In the genomic region with DNA sequence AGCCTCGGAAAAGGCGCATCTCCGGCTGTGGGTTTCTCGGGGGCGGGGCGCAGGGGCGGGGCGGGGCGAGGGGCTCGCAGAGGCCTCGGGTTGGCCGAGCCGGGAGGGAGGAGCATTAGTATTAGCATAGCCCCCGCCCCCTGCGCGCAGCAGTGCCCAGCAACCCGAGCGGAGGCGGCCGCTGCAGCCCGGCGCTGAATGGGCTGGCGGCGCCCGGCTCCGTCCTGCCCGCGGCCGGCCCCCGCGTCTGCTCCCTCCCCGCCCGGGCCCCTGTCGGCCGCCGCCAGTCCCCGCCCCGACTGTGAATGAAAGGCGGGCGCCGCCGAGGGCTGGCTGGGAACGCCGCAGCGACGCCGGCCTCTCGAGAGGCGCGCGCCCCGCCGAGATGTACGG, we compare ENCODE assay signal across 8 cellular contexts. TPM values are rescaled to one million over a fixed set of nuclear protein-coding genes. Genes with fewer than 3 reads are reported as not detected.
DNase-seq lines count a peak whose midpoint lies in the region; ATAC-seq and TF ChIP-seq lines count a peak whose summit lies in the region.

A gene with protein sequence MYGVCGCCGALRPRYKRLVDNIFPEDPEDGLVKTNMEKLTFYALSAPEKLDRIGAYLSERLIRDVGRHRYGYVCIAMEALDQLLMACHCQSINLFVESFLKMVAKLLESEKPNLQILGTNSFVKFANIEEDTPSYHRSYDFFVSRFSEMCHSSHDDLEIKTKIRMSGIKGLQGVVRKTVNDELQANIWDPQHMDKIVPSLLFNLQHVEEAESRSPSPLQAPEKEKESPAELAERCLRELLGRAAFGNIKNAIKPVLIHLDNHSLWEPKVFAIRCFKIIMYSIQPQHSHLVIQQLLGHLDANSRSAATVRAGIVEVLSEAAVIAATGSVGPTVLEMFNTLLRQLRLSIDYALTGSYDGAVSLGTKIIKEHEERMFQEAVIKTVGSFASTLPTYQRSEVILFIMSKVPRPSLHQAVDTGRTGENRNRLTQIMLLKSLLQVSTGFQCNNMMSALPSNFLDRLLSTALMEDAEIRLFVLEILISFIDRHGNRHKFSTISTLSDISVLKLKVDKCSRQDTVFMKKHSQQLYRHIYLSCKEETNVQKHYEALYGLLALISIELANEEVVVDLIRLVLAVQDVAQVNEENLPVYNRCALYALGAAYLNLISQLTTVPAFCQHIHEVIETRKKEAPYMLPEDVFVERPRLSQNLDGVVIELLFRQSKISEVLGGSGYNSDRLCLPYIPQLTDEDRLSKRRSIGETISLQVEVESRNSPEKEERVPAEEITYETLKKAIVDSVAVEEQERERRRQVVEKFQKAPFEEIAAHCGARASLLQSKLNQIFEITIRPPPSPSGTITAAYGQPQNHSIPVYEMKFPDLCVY (plus strand): TSS at position 149 of the 393 bp plus-strand sequence. CDS start 237 bp downstream, at position 386.

- no peaks in the 10 kb centered on the region for H3K36me3 ChIP-seq in CD4-positive, CD25-positive, alpha-beta regulatory T cell (ENCODE audit: control insufficient read depth, insufficient read depth, low read length)
- no peaks in the 10 kb centered on the region for H3K36me3 ChIP-seq in lower lobe of right lung

- no peak within 1 kb of the TSS for H3K27ac ChIP-seq in CD4-positive, CD25-positive, alpha-beta regulatory T cell (ENCODE audit: insufficient read depth, low read length, poor library complexity, severe bottlenecking)
- peak within 1 kb of the TSS; percentile 77 for H3K27ac ChIP-seq in lower lobe of right lung

- no peaks in the 10 kb centered on the region for H3K36me3 Mint-ChIP-seq in CD4-positive, CD25-positive, alpha-beta regulatory T cell
- no peaks in the 10 kb centered on the region for H3K36me3 Mint-ChIP-seq in activated CD8-positive, alpha-beta T cell treated with anti-CD3 and anti-CD28 coated beads, Interleukin-2, amount 10 ng/mL, durations not matched to agents 7 days and 5 days (ENCODE audit: low read depth)

- TF ChIP-seq CTCF in lower lobe of right lung (IDR thresholded peaks at IDR 0.05) = peak; percentile 6

- peak within 1 kb of the TSS; percentile 43 for H3K4me3 ChIP-seq in CD4-positive, CD25-positive, alpha-beta regulatory T cell (ENCODE audit: low read depth, low read length)
- H3K4me3 ChIP-seq in lower lobe of right lung = peak within 1 kb of the TSS; percentile 81

- peak; percentile 84 to 92 (median 86) for DNase-seq in CD4-positive, CD25-positive, alpha-beta regulatory T cell
- DNase-seq in NCI-H82 treated with DMSO at 0.1 percent for 48 hours (lab: John Stamatoyannopoulos, UW; ENCODE audit: unreplicated experiment) (peak; percentile 86), ecto neural progenitor cell (ENCODE audit: low spot score) (peak; percentile 96), lower lobe of right lung (peak; percentile 98)
- DNase-seq in activated CD8-positive, alpha-beta T cell treated with anti-CD3 and anti-CD28 coated beads, Interleukin-2, amount 10 ng/mL, durations not matched to agents 7 days and 5 days = peak; percentile 93
- DNase-seq in stimulated activated CD4-positive, alpha-beta T cell treated with anti-CD3 and anti-CD28 coated beads, Interleukin-4, amount 100 ng/mL, for 48 hours (ENCODE audit: low read depth in 2 of 2) = peak; percentile 86 to 89

- CTCF ChIA-PET in activated CD8-positive, alpha-beta T cell treated with anti-CD3 and anti-CD28 coated beads, Interleukin-2, amount 10 ng/mL, durations not matched to agents 7 days and 5 days (lab: Charles Lee) = interaction anchor here (0.9 to 1.3 kb wide), 2 partner anchors 124 to 155 kb away, joined by 3 read pairs; no protein-coding TSS in a partner anchor

- intact Hi-C loops in lower lobe of right lung (cut with DNase I) = no loop called here

- H3K4me1 Mint-ChIP-seq in CD4-positive, CD25-positive, alpha-beta regulatory T cell = peaks cover 0 to 23% (median 16%) of the 10 kb centered on the region in 4 donors
- peaks cover 35% of the 10 kb centered on the region for H3K4me1 Mint-ChIP-seq in activated CD8-positive, alpha-beta T cell treated with anti-CD3 and anti-CD28 coated beads, Interleukin-2, amount 10 ng/mL, durations not matched to agents 7 days and 5 days (ENCODE audit: low read depth)

- peaks cover 63% of the 10 kb centered on the region for H3K27me3 Mint-ChIP-seq in CD4-positive, CD25-positive, alpha-beta regulatory T cell
- peaks cover 48% of the 10 kb centered on the region for H3K27me3 Mint-ChIP-seq in activated CD8-positive, alpha-beta T cell treated with anti-CD3 and anti-CD28 coated beads, Interleukin-2, amount 10 ng/mL, durations not matched to agents 7 days and 5 days (ENCODE audit: low read depth)

- H3K9me3 ChIP-seq in CD4-positive, CD25-positive, alpha-beta regulatory T cell (ENCODE audit: control insufficient read depth in 2 of 2, low read length in 2 of 2) = no peaks in the 10 kb centered on the region
- no peaks in the 10 kb centered on the region for H3K9me3 ChIP-seq in lower lobe of right lung

- peak; percentile 96 to 97 for ATAC-seq in CD4-positive, CD25-positive, alpha-beta regulatory T cell (ENCODE audit: low read depth in 2 of 2)
- ATAC-seq in GM19455 (IDR thresholded peaks at IDR 0.05; ENCODE audit: unreplicated experiment) = peak; percentile 83
- ATAC-seq in HG03571 (IDR thresholded peaks at IDR 0.05; ENCODE audit: unreplicated experiment) = peak; percentile 94
- ATAC-seq in activated CD8-positive, alpha-beta T cell treated with anti-CD3 and anti-CD28 coated beads, Interleukin-2, amount 10 ng/mL, durations not matched to agents 7 days and 5 days = peak; percentile 100
- peak; percentile 99 for ATAC-seq in lower lobe of right lung

- H3K9me3 Mint-ChIP-seq in CD4-positive, CD25-positive, alpha-beta regulatory T cell = peaks cover 0 to 6% (median 0%) of the 10 kb centered on the region in 7 donors
- H3K9me3 Mint-ChIP-seq in activated CD8-positive, alpha-beta T cell treated with anti-CD3 and anti-CD28 coated beads, Interleukin-2, amount 10 ng/mL, durations not matched to agents 7 days and 5 days (ENCODE audit: insufficient read depth) = no peaks in the 10 kb centered on the region

- peaks cover 24% of the 10 kb centered on the region for H3K27me3 ChIP-seq in CD4-positive, CD25-positive, alpha-beta regulatory T cell (ENCODE audit: control insufficient read depth, insufficient read depth, low read length)
- peaks cover 4% of the 10 kb centered on the region for H3K27me3 ChIP-seq in lower lobe of right lung (ENCODE audit: low read depth)

- H3K27ac Mint-ChIP-seq in CD4-positive, CD25-positive, alpha-beta regulatory T cell = peak within 1 kb of the TSS in 1 of 3 donors; percentile 36
- no peak within 1 kb of the TSS for H3K27ac Mint-ChIP-seq in activated CD8-positive, alpha-beta T cell treated with anti-CD3 and anti-CD28 coated beads, Interleukin-2, amount 10 ng/mL, durations not matched to agents 7 days and 5 days

- peaks cover 18% of the 10 kb centered on the region for H3K4me1 ChIP-seq in CD4-positive, CD25-positive, alpha-beta regulatory T cell (ENCODE audit: control insufficient read depth, insufficient read depth, low read length, poor library complexity, severe bottlenecking)
- peaks cover 21% of the 10 kb centered on the region for H3K4me1 ChIP-seq in lower lobe of right lung

- H3K4me3 Mint-ChIP-seq in CD4-positive, CD25-positive, alpha-beta regulatory T cell = peak within 1 kb of the TSS; percentile 85 to 94 (median 88)
- peak within 1 kb of the TSS; percentile 75 for H3K4me3 Mint-ChIP-seq in activated CD8-positive, alpha-beta T cell treated with anti-CD3 and anti-CD28 coated beads, Interleukin-2, amount 10 ng/mL, durations not matched to agents 7 days and 5 days

- POLR2A ChIA-PET in activated CD8-positive, alpha-beta T cell treated with anti-CD3 and anti-CD28 coated beads, Interleukin-2, amount 10 ng/mL, durations not matched to agents 7 days and 5 days (lab: Charles Lee) = no interaction called here

RNA-seq across cellular contexts. Expression of the gene that starts here (rescaled TPM):
- 0.10 TPM for total RNA-seq in CD4-positive, CD25-positive, alpha-beta regulatory T cell
- under 1 TPM in 3 of 4 donors, not detected in 1; 0.05 to 0.15 (median 0.06) TPM for polyA plus RNA-seq in CD4-positive, CD25-positive, alpha-beta regulatory T cell
- under 1 TPM; 0.05 TPM for total RNA-seq in activated CD8-positive, alpha-beta T cell treated with anti-CD3 and anti-CD28 coated beads, Interleukin-2, amount 10 ng/mL, durations not matched to agents 7 days and 5 days
- total RNA-seq in lower lobe of right lung = 9.0 TPM

Comparison
In these comparisons a context has a peak if more than half of its experiments do, and no peak if none do; other contexts are left out.
1. Peak in DNase-seq, ATAC-seq and H3K4me3 ChIP-seq in CD4-positive, CD25-positive, alpha-beta regulatory T cell; RNA of the gene not detected or under 1 TPM.
2. Peak in DNase-seq and ATAC-seq in activated CD8-positive, alpha-beta T cell treated with anti-CD3 and anti-CD28 coated beads, Interleukin-2, amount 10 ng/mL, durations not matched to agents 7 days and 5 days; RNA of the gene not detected or under 1 TPM.